In the genomic region with DNA sequence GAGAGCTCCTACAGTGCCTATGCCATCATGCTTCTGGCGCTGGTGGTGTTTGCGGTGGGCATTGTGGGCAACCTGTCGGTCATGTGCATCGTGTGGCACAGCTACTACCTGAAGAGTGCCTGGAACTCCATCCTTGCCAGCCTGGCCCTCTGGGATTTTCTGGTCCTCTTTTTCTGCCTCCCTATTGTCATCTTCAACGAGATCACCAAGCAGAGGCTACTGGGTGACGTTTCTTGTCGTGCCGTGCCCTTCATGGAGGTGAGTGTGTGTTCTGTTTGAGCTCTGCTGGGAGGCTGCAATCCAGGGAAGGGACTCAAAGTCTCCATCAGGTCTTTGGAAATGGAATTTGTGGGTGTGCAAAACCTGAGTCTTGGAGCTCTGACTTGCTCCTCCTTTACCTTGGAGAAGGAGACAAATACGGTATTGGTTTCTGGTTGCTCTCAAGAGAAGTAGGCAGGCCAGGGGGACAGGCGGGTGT, we compare ENCODE assay signal across 20 cellular contexts. TPM values are rescaled to one million over a fixed set of nuclear protein-coding genes. Genes with fewer than 3 reads are reported as not detected.
DNase-seq lines count a peak whose midpoint lies in the region; ATAC-seq, FAIRE-seq and TF ChIP-seq lines count a peak whose summit lies in the region.
"Had no signal": no experiment of that assay in that cellular context is flagged by ENCODE, and none has a peak within 500 bp of the region (broad histone marks: within the 10 kb centered on the region; RNA-seq: fewer than 3 reads in every experiment).

No MANE protein-coding gene starts in this region.

- H3K9me3 ChIP-seq in tibial nerve = no peaks in the 10 kb centered on the region
- no peaks in the 10 kb centered on the region for H3K9me3 ChIP-seq in kidney (ENCODE audit: control insufficient read depth in 1 of 2, low read length in 2 of 2)
- H3K9me3 ChIP-seq: A549, BLaER1, Caco-2, HAP-1 had no signal

- intact Hi-C loops in kidney (cut with DNase I) = no loop called here

- no peak for TF ChIP-seq EP300 in tibial nerve (IDR thresholded peaks at IDR 0.05)

- DNase-seq in caudate nucleus (lab: John Stamatoyannopoulos, UW) (peak in 2 of 61 donors; percentile 28 to 55), globus pallidus (ENCODE audit: low spot score) (peak; percentile 54), pons (ENCODE audit: low spot score) (peak; percentile 54), tibial nerve (ENCODE audit: low spot score in 2 of 2) (no peak), kidney (no peak), cerebellar nuclear complex (lab: John Stamatoyannopoulos, UW) (no peak)
- DNase-seq in effector CD8-positive, alpha-beta T cell (lab: John Stamatoyannopoulos, UW) = no peak
- DNase-seq: CD8-positive, alpha-beta memory T cell; DND-41; GDM1 had no signal

- ATAC-seq in GM19463 (IDR thresholded peaks at IDR 0.05; ENCODE audit: unreplicated experiment) = no peak

- H3K36me3 ChIP-seq in tibial nerve (peaks cover 0 to 8% (median 0%) of the 10 kb centered on the region in 3 donors), kidney (ENCODE audit: control insufficient read depth in 1 of 2, insufficient read depth in 2 of 2, low read length in 2 of 2) (no peaks in the 10 kb centered on the region)
- H3K36me3 ChIP-seq: BLaER1, HAP-1 had no signal

- H3K4me3 ChIP-seq in tibial nerve (peak overlapping the region; percentile 32 to 51 (median 40)), kidney (ENCODE audit: low read length in 2 of 2) (no peak overlapping the region)
- H3K4me3 ChIP-seq: A549, BLaER1, GM23248, HAP-1 had no signal

- H3K9ac ChIP-seq in kidney (ENCODE audit: low read length in 2 of 2) = no peak overlapping the region
- H3K9ac ChIP-seq: BLaER1, GM23248 had no signal

- WGBS in tibial nerve, 2 donors = 65 to 71% methylated on average over 9 to 10 of the region's 10 CpGs

- H3K27ac ChIP-seq in caudate nucleus (ENCODE audit: low read depth, low read length) (peak overlapping the region; percentile 98), tibial nerve (peak overlapping the region; percentile 80 to 98 (median 88)), kidney (ENCODE audit: low read depth in 2 of 2, low read length in 2 of 2) (no peak overlapping the region)
- H3K27ac ChIP-seq: BLaER1, GM23248 had no signal

- TF ChIP-seq CTCF in tibial nerve (IDR thresholded peaks at IDR 0.05) (no peak), kidney (IDR thresholded peaks at IDR 0.05; ENCODE audit: borderline replicate concordance, extremely low read depth, insufficient read depth) (no peak)

- no peaks in the 10 kb centered on the region for H3K27me3 ChIP-seq in tibial nerve
- H3K27me3 ChIP-seq: BLaER1 had no signal

- peaks cover 0 to 51% (median 14%) of the 10 kb centered on the region in 4 donors for H3K4me1 ChIP-seq in tibial nerve
- no peaks in the 10 kb centered on the region for H3K4me1 ChIP-seq in kidney (ENCODE audit: control insufficient read depth in 1 of 2, insufficient read depth in 1 of 2, low read depth in 1 of 2, low read length in 2 of 2)
- H3K4me1 ChIP-seq: HAP-1 had no signal

- TF ChIP-seq POLR2A in tibial nerve (IDR thresholded peaks at IDR 0.05) = no peak

- FAIRE-seq in kidney (lab: Jason Lieb, UNC) = no peak
- FAIRE-seq: A549, GM19239, HTR-8/SVneo had no signal

RNA-seq across cellular contexts. Expression of a gene that starts 0.7 kb away (rescaled TPM):
- total RNA-seq in tibial nerve = 10 to 100 TPM; 13.8 to 26.3 (median 24.3) TPM
- 0.13 TPM for total RNA-seq in kidney
- polyA plus RNA-seq in kidney (ENCODE audit: insufficient read depth, low read depth, low replicate concordance) = not detected
- total RNA-seq: CD8-positive, alpha-beta memory T cell; GM23248; HepG2 had no signal
- polyA plus RNA-seq: AG04450 had no signal

RNA-seq across cellular contexts. Expression of a gene that starts 21.2 kb away (rescaled TPM):
- total RNA-seq in tibial nerve = 10 to 100 TPM; 35.0 to 64.5 (median 49.3) TPM
- total RNA-seq in kidney = 72.2 TPM
- 60.8 TPM for polyA plus RNA-seq in kidney (ENCODE audit: insufficient read depth, low read depth, low replicate concordance)

RNA-seq across cellular contexts. Expression of a gene that starts 37.0 kb away (rescaled TPM):
- total RNA-seq in tibial nerve = 10 to 100 TPM in 1 of 4 donors, 1 to 10 TPM in 3; 1.2 to 13.8 (median 6.8) TPM
- 5.5 TPM for total RNA-seq in kidney
- polyA plus RNA-seq in kidney (ENCODE audit: insufficient read depth, low read depth, low replicate concordance) = 3.5 TPM
- total RNA-seq: Caco-2, GM23248, HepG2 had no signal
- polyA plus RNA-seq: AG04450, GM23248, HepG2 had no signal

Comparison
In these comparisons a context has a peak if more than half of its experiments do, and no peak if none do; other contexts are left out.
1. DNase-seq: peak in globus pallidus (single experiment) and pons (single experiment); none in tibial nerve (0 of 2), kidney (single experiment), effector CD8-positive, alpha-beta T cell (single experiment) and cerebellar nuclear complex (0 of 2).
2. H3K27ac ChIP-seq: peak in caudate nucleus (single experiment) and tibial nerve (4 of 4); none in kidney (0 of 2).
3. H3K4me3 ChIP-seq: peak in tibial nerve (4 of 4); none in kidney (0 of 2).
4. RNA of a gene that starts 0.7 kb away (total RNA-seq): 13.8 to 26.3 TPM in tibial nerve; 0.13 TPM in kidney (single experiment); every median in the first group is over 10 times any median in the second.